8 cellular contexts compared by ENCODE assay signal in genomic region chr3:185677146-185677829, GRCh38.
A peak's percentile ranks its signal among the peaks of the same experiment; 100 is the strongest.
DNase-seq lines count a peak whose midpoint lies in the region; ATAC-seq and TF ChIP-seq lines count a peak whose summit lies in the region.

No MANE protein-coding gene starts in this region.

- H3K4me1 ChIP-seq in HEK293 (ENCODE audit: control insufficient read depth, insufficient read depth, low read length) (no peaks in the 10 kb centered on the region), colonic mucosa (no peaks in the 10 kb centered on the region), sigmoid colon (no peaks in the 10 kb centered on the region)

- no peak for TF ChIP-seq CTCF in HEK293 (tag by site-specific recombination; IDR thresholded peaks at IDR 0.05)
- peak; percentile 74 for TF ChIP-seq CTCF in colonic mucosa (IDR thresholded peaks at IDR 0.05)
- TF ChIP-seq CTCF in mesothelial cell of epicardium (IDR thresholded peaks at IDR 0.05; ENCODE audit: unreplicated experiment), result peak; percentile 71
- TF ChIP-seq CTCF in sigmoid colon (IDR thresholded peaks at IDR 0.05), result peak in 2 of 4 experiments; percentile 26 to 40

- H3K4me3 ChIP-seq in HEK293 (ENCODE audit: low read depth, low read length) (no peak overlapping the region), colonic mucosa (no peak overlapping the region), sigmoid colon (no peak overlapping the region)

- no peaks in the 10 kb centered on the region for H3K4me1 Mint-ChIP-seq in mesothelial cell of epicardium

- H3K9me3 ChIP-seq in HEK293 (ENCODE audit: control insufficient read depth, insufficient read depth, low read depth, low read length) (no peaks in the 10 kb centered on the region), colonic mucosa (no peaks in the 10 kb centered on the region), sigmoid colon (no peaks in the 10 kb centered on the region)

- H3K27ac ChIP-seq in HEK293 (ENCODE audit: extremely low read depth, low read depth, low read length) (no peak overlapping the region), colonic mucosa (no peak overlapping the region), sigmoid colon (no peak overlapping the region)

- H3K27ac Mint-ChIP-seq in mesothelial cell of epicardium, result no peak overlapping the region

- no peak for TF ChIP-seq POLR2A in sigmoid colon (IDR thresholded peaks at IDR 0.05)

- WGBS in sigmoid colon, 2 donors, result 95 to 98% methylated on average over 1 of the region's 1 CpG

- no peak for TF ChIP-seq EP300 in sigmoid colon (IDR thresholded peaks at IDR 0.05)

- H3K9ac ChIP-seq in colonic mucosa (ENCODE audit: low read depth in 2 of 2, low read length in 2 of 2), result no peak overlapping the region

- DNase-seq in DMS153 (lab: John Stamatoyannopoulos, UW) (peak; percentile 8), NOMO-1 (lab: John Stamatoyannopoulos, UW; ENCODE audit: unreplicated experiment in 2 of 2) (peak; percentile 50 to 84), colonic mucosa (peak; percentile 63), mesothelial cell of epicardium (ENCODE audit: low spot score in 2 of 2, unreplicated experiment in 2 of 2) (no peak), sigmoid colon (no peak)

- H3K4me3 Mint-ChIP-seq in mesothelial cell of epicardium, result no peak overlapping the region

- peaks cover 13 to 55% of the 10 kb centered on the region in 2 experiments for H3K36me3 ChIP-seq in HEK293 (ENCODE audit: control insufficient read depth in 2 of 2, insufficient read depth in 1 of 2, low read length in 2 of 2)
- H3K36me3 ChIP-seq in colonic mucosa, result no peaks in the 10 kb centered on the region
- no peaks in the 10 kb centered on the region for H3K36me3 ChIP-seq in sigmoid colon

- peaks cover 18% of the 10 kb centered on the region for H3K9me3 Mint-ChIP-seq in mesothelial cell of epicardium

- no peaks in the 10 kb centered on the region for H3K27me3 Mint-ChIP-seq in mesothelial cell of epicardium (ENCODE audit: low read depth)

- H3K36me3 Mint-ChIP-seq in mesothelial cell of epicardium, result peaks cover 70% of the 10 kb centered on the region

- CTCF ChIA-PET in HEK293 (lab: Yijun Ruan, JAX), result interaction anchor here (0.6 to 2.6 kb wide), 14 partner anchors 9 to 266 kb away, joined by 3 to 22 read pairs (median 4); no protein-coding TSS in a partner anchor

- POLR2A ChIA-PET in HEK293 (lab: Yijun Ruan, JAX), result no interaction called here

- ATAC-seq in GM21528 (IDR thresholded peaks at IDR 0.05; ENCODE audit: low FRiP score, unreplicated experiment), result no peak
- ATAC-seq in GM21360 (IDR thresholded peaks at IDR 0.05; ENCODE audit: unreplicated experiment), result no peak

- no peaks in the 10 kb centered on the region for H3K27me3 ChIP-seq in colonic mucosa
- no peaks in the 10 kb centered on the region for H3K27me3 ChIP-seq in sigmoid colon

- intact Hi-C loops in colonic mucosa (cut with DNase I), result no loop called here
- intact Hi-C loops in sigmoid colon (cut with DNase I), result no loop called here

TF ChIP-seq in HEK293, 187 proteins besides CTCF, POLR2A, EP300 and RAD21:
- TF ChIP-seq ZNF48 (tag by site-specific recombination; IDR thresholded peaks at IDR 0.05) (no peak), ZNF324 (tag by site-specific recombination; IDR thresholded peaks at IDR 0.05) (no peak), ZNF610 (tag by site-specific recombination; IDR thresholded peaks at IDR 0.05; ENCODE audit: borderline replicate concordance) (no peak), ZEB2 (tag by site-specific recombination; IDR thresholded peaks at IDR 0.05) (no peak), ZNF133 (tag by site-specific recombination; IDR thresholded peaks at IDR 0.05) (no peak), ZNF214 (tag by site-specific recombination; IDR thresholded peaks at IDR 0.05; ENCODE audit: borderline replicate concordance) (no peak), ZNF830 (tag by site-specific recombination; IDR thresholded peaks at IDR 0.05; ENCODE audit: low read depth) (no peak), ZNF302 (tag by site-specific recombination; IDR thresholded peaks at IDR 0.05; ENCODE audit: low read depth) (no peak), ZNF660 (tag by site-specific recombination; IDR thresholded peaks at IDR 0.05) (peak; percentile 39; the same call in 1 of the 2 replicates), ZNF654 (tag by site-specific recombination; IDR thresholded peaks at IDR 0.05; ENCODE audit: low read depth) (peak; percentile 36), ZNF701 (tag by site-specific recombination; IDR thresholded peaks at IDR 0.05) (no peak), ZNF112 (tag by site-specific recombination; IDR thresholded peaks at IDR 0.05) (no peak), ZSCAN16 (tag by site-specific recombination; IDR thresholded peaks at IDR 0.05) (no peak), ZNF510 (tag by site-specific recombination; IDR thresholded peaks at IDR 0.05; ENCODE audit: insufficient replicate concordance) (no peak)
TF ChIP-seq in HEK293: peak in this region for 2.

Comparison
In these comparisons a context has a peak if more than half of its experiments do, and no peak if none do; other contexts are left out.
1. DNase-seq: peak in DMS153 (single experiment), NOMO-1 (2 of 2) and colonic mucosa (single experiment); none in mesothelial cell of epicardium (0 of 2) and sigmoid colon (single experiment).